ENCODE assay signal across 25 cellular contexts in the genomic region with DNA sequence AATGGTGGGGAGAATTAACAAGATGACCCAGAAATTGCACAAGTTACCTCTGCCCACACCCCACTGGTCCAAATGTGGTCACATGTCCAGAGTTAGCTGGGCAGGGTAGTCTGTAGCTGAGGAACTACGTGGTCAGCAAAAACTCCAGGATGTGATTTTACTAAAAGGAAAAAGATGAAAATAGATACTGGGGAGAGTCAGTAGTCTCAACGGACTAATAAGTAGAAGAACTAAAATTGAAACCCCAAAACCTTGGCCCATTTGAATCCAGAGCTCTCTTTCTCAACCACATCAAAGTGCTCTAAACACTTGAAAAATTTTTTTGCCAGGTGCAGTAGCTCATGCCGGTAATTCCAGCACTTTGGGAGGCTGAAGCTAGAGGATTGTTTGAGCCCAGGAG.
DNase-seq lines count a peak whose midpoint lies in the region; ATAC-seq, FAIRE-seq and TF ChIP-seq lines count a peak whose summit lies in the region.
"Had no signal": no experiment of that assay in that cellular context is flagged by ENCODE, and none has a peak within 500 bp of the region (broad histone marks: within the 10 kb centered on the region; RNA-seq: fewer than 3 reads in every experiment).

No MANE protein-coding gene starts in this region.

- H3K9me3 ChIP-seq in DND-41 (ENCODE audit: insufficient read depth, low read length, severe bottlenecking), result no peaks in the 10 kb centered on the region
- no peaks in the 10 kb centered on the region for H3K9me3 ChIP-seq in T-helper 17 cell (ENCODE audit: control insufficient read depth, low read length, poor library complexity, severe bottlenecking)
- no peaks in the 10 kb centered on the region for H3K9me3 ChIP-seq in keratinocyte (ENCODE audit: control insufficient read depth, low read depth, low read length)

- H3K9ac ChIP-seq in DND-41 (ENCODE audit: low read depth, low read length) (no peak overlapping the region), keratinocyte (ENCODE audit: control insufficient read depth, extremely low read depth, insufficient read depth, low read length) (no peak overlapping the region)

- H4K20me1 ChIP-seq in DND-41 (ENCODE audit: insufficient read depth, low read length) (no peaks in the 10 kb centered on the region), keratinocyte (ENCODE audit: control insufficient read depth, extremely low read depth, insufficient read depth, low read length) (no peaks in the 10 kb centered on the region)

- DNase-seq in DND-41 (peak; percentile 6), T-helper 17 cell (no peak), keratinocyte (ENCODE audit: low read depth, low spot score) (no peak), middle frontal gyrus (ENCODE audit: extremely low spot score, low spot score) (no peak), activated T-cell treated with anti-CD3 and anti-CD28 coated beads for 4 hours (no peak)
- DNase-seq: GDM1, HFFc6, Karpas-422, NCI-H1417, NCI-H1694 treated with DMSO at 0.1 percent for 48 hours, NCI-H2081 treated with DMSO at 0.1 percent for 48 hours, NCI-H2171 treated with DMSO at 0.1 percent for 48 hours, NCI-H446, NCI-H526, PC-3, RPMI8226, SHP77 treated with DMSO at 0.1 percent for 48 hours, T-cell had no signal

- H3K4me3 Mint-ChIP-seq in T-helper 17 cell, result no peak overlapping the region
- H3K4me3 Mint-ChIP-seq: B cell, CD14-positive monocyte, HFFc6, T-cell had no signal

- H3K36me3 Mint-ChIP-seq in T-helper 17 cell (ENCODE audit: low read depth), result no peaks in the 10 kb centered on the region
- H3K36me3 Mint-ChIP-seq: CD14-positive monocyte, T-cell had no signal

- H3K79me2 ChIP-seq in DND-41 (ENCODE audit: insufficient read depth, low read length) (no peaks in the 10 kb centered on the region), keratinocyte (ENCODE audit: control insufficient read depth, insufficient read depth, low read length) (no peaks in the 10 kb centered on the region)

- H3K27me3 Mint-ChIP-seq in T-helper 17 cell, result peaks cover 6% of the 10 kb centered on the region
- H3K27me3 Mint-ChIP-seq: B cell had no signal

- dilution Hi-C loops in keratinocyte (cut with MboI; ENCODE audit: extremely low pct_ligation_motif_present, low sequenced_read_pairs), result no loop called here

- FAIRE-seq in keratinocyte (lab: Jason Lieb, UNC), result peak; percentile 23
- FAIRE-seq: A204.1, H54 had no signal

- H3K4me2 ChIP-seq in DND-41 (ENCODE audit: insufficient read depth, low read length) (no peak overlapping the region), keratinocyte (ENCODE audit: control insufficient read depth, extremely low read depth, insufficient read depth, low read depth, low read length) (no peak overlapping the region)

- H3K9me1 ChIP-seq in keratinocyte (ENCODE audit: control insufficient read depth, extremely low read depth, insufficient read depth, low read length), result no peaks in the 10 kb centered on the region

- peaks cover 10% of the 10 kb centered on the region for H3K27me3 ChIP-seq in DND-41 (ENCODE audit: insufficient read depth, low read length, poor library complexity)
- H3K27me3 ChIP-seq in keratinocyte (ENCODE audit: control insufficient read depth, extremely low read depth, insufficient read depth, low read length), result no peaks in the 10 kb centered on the region

- H3K4me3 ChIP-seq in DND-41 (ENCODE audit: low read depth in 1 of 2, low read length in 2 of 2), result no peak overlapping the region
- H3K4me3 ChIP-seq in keratinocyte (ENCODE audit: control insufficient read depth in 2 of 3, extremely low read depth in 1 of 3, insufficient read depth in 2 of 3, low read depth in 1 of 3, low read length in 3 of 3), result no peak overlapping the region
- H3K4me3 ChIP-seq: SK-N-MC had no signal

- no peak for TF ChIP-seq CTCF in DND-41 (IDR thresholded peaks at IDR 0.05; ENCODE audit: borderline replicate concordance, extremely low read depth, low read length, poor library complexity, severe bottlenecking)
- no peak for TF ChIP-seq CTCF in keratinocyte (optimal IDR thresholded peaks at IDR 0.05 in 1 of 3, IDR thresholded peaks at IDR 0.05 in 1 of 3, conservative IDR thresholded peaks at IDR 0.05 in 1 of 3; ENCODE audit: extremely low read depth in 1 of 3, insufficient read depth in 2 of 3, low read length in 3 of 3)

- no peak overlapping the region for H2AFZ ChIP-seq in DND-41 (ENCODE audit: low read depth, low read length)
- H2AFZ ChIP-seq in keratinocyte (ENCODE audit: control insufficient read depth, low read length), result no peak overlapping the region

- H3K27ac Mint-ChIP-seq in T-helper 17 cell, result peak overlapping the region; percentile 2
- H3K27ac Mint-ChIP-seq: B cell, CD14-positive monocyte, HFFc6 had no signal

- H3K4me1 Mint-ChIP-seq in T-helper 17 cell, result peaks cover 2% of the 10 kb centered on the region
- H3K4me1 Mint-ChIP-seq: B cell had no signal

- no peaks in the 10 kb centered on the region for H3K4me1 ChIP-seq in DND-41 (ENCODE audit: insufficient read depth, low read length)
- H3K4me1 ChIP-seq in keratinocyte (ENCODE audit: control insufficient read depth, extremely low read depth, insufficient read depth, low read length), result peaks cover 4% of the 10 kb centered on the region

- H3K27ac ChIP-seq in DND-41 (ENCODE audit: low read length) (no peak overlapping the region), keratinocyte (ENCODE audit: control insufficient read depth, insufficient read depth, low read length) (no peak overlapping the region)
- H3K27ac ChIP-seq: SK-N-MC had no signal

- peak; percentile 55 for ATAC-seq in DND-41 (ENCODE audit: insufficient read depth, low read depth)
- ATAC-seq in HG02885 (IDR thresholded peaks at IDR 0.05; ENCODE audit: poor library complexity, unreplicated experiment), result peak; percentile 69
- ATAC-seq in T-helper 17 cell, result no peak
- ATAC-seq in GM18861 (IDR thresholded peaks at IDR 0.05; ENCODE audit: unreplicated experiment), result no peak
- ATAC-seq: PC-3, T-cell had no signal

- H3K36me3 ChIP-seq in DND-41 (ENCODE audit: insufficient read depth, low read length), result no peaks in the 10 kb centered on the region
- H3K36me3 ChIP-seq in keratinocyte (ENCODE audit: control insufficient read depth in 2 of 2, extremely low read depth in 1 of 2, insufficient read depth in 2 of 2, low read length in 2 of 2), result no peaks in the 10 kb centered on the region

Comparison
In these comparisons a context has a peak if more than half of its experiments do, and no peak if none do; other contexts are left out.
1. ATAC-seq: peak in DND-41 (single experiment) and HG02885 (single experiment); none in T-helper 17 cell (single experiment) and GM18861 (single experiment).